9 cellular contexts compared by ENCODE assay signal in the genomic region with DNA sequence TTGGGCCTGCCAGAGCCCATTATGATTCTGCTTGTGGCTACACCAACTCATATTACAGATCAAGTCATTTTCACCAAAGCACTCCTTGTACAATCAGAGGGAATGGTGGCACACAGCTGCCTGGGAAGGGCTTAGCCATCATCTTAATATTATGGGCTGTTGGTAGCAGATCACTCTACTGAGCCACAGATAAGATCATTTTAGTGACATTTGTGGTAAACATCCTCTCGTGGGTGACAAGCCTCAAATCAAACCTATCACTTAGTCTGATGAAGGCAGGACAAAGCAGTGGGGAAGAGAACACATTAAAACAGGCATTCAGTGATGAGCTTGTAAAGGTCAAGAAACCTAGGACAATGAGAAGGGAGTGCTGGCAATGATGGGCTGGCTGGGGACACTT.
"Had no signal": no experiment of that assay in that cellular context is flagged by ENCODE, and none has a peak within 500 bp of the region (broad histone marks: within the 10 kb centered on the region; RNA-seq: fewer than 3 reads in every experiment).

No MANE protein-coding gene starts in this region.

- H3K9me3 ChIP-seq: HAP-1 had no signal

- H3K4me3 ChIP-seq: GM23248, HAP-1, K562 had no signal

- H3K9me3 Mint-ChIP-seq: HFFc6 had no signal

- H3K27ac ChIP-seq: GM23248, HL-60 had no signal

- DNase-seq: GM23248, GOT3, H7, HFFc6, IMR-90 had no signal

- H3K36me3 ChIP-seq: HAP-1 had no signal

- H2AFZ ChIP-seq: GM23248 had no signal

- H3K9ac ChIP-seq: GM23248 had no signal

- H3K4me1 ChIP-seq: HAP-1 had no signal

- H3K4me3 Mint-ChIP-seq: HFFc6 had no signal

- ATAC-seq: HCT116, K562 had no signal

- H3K27ac Mint-ChIP-seq: HFFc6 had no signal
